Comparison of ENCODE assay signal across 8 cellular contexts in genomic region chr1:167219194-167219593, GRCh38. TPM values are rescaled to one million over a fixed set of nuclear protein-coding genes. Genes with fewer than 3 reads are reported as not detected.
DNase-seq lines count a peak whose midpoint lies in the region; ATAC-seq and TF ChIP-seq lines count a peak whose summit lies in the region.

No MANE protein-coding gene starts in this region.

- peaks cover 17% of the 10 kb centered on the region for H3K4me1 ChIP-seq in A673 (ENCODE audit: insufficient read depth, low read length, poor library complexity, severe bottlenecking)
- peaks cover 12% of the 10 kb centered on the region for H3K4me1 ChIP-seq in adipocyte (ENCODE audit: control insufficient read depth, insufficient read depth, low read length)
- peaks cover 2% of the 10 kb centered on the region for H3K4me1 ChIP-seq in mesendoderm (ENCODE audit: control insufficient read depth, low read depth, low read length)

- no TSS peak for BruUV-seq in A673 (replicated peaks; lab: Mats Ljungman, UMichigan)

- no peak for ATAC-seq in HG03521 (IDR thresholded peaks at IDR 0.05; ENCODE audit: unreplicated experiment)

- H3K4me2 ChIP-seq in mesendoderm (ENCODE audit: low read length), result no peak overlapping the region

- H3K23ac ChIP-seq in mesendoderm (ENCODE audit: low read length), result no peak overlapping the region

- peak overlapping the region; percentile 79 for H2BK15ac ChIP-seq in mesendoderm (replicated peaks; ENCODE audit: low read depth)

- H3K9me3 ChIP-seq in A673 (ENCODE audit: low read depth, low read length, poor library complexity, severe bottlenecking) (no peaks in the 10 kb centered on the region), adipocyte (ENCODE audit: control insufficient read depth, low read length) (no peaks in the 10 kb centered on the region)

- H4K8ac ChIP-seq in mesendoderm (ENCODE audit: low read depth, low read length), result no peak overlapping the region

- no peak overlapping the region for H2AK5ac ChIP-seq in mesendoderm (ENCODE audit: low read length)

- H3K36me3 ChIP-seq in A673 (ENCODE audit: insufficient read depth, low read length, poor library complexity, severe bottlenecking) (no peaks in the 10 kb centered on the region), adipocyte (ENCODE audit: control insufficient read depth, insufficient read depth, low read length, severe bottlenecking) (no peaks in the 10 kb centered on the region), mesendoderm (ENCODE audit: control insufficient read depth, insufficient read depth, low read length) (no peaks in the 10 kb centered on the region)

- no CpG with 5 or more reads among the region's 5 CpGs for WGBS in mesendoderm (ENCODE audit: extremely low coverage, insufficient coverage, low lambda C conversion rate)

- H4K5ac ChIP-seq in mesendoderm (ENCODE audit: low read length), result no peak overlapping the region

- H3K4me3 ChIP-seq in A673 (ENCODE audit: low read depth, low read length, poor library complexity, severe bottlenecking), result peak overlapping the region; percentile 81
- H3K4me3 ChIP-seq in HFF-Myc (replicated peaks; ENCODE audit: low read depth, low read length), result peak overlapping the region; percentile 89
- peak overlapping the region; percentile 100 for H3K4me3 ChIP-seq in adipocyte (ENCODE audit: low read length)
- H3K4me3 ChIP-seq in mesendoderm (ENCODE audit: low read length), result no peak overlapping the region

- peaks cover 24% of the 10 kb centered on the region for H3K79me2 ChIP-seq in mesendoderm (ENCODE audit: control insufficient read depth, insufficient read depth, low read length)

- no peak overlapping the region for H2BK5ac ChIP-seq in mesendoderm (ENCODE audit: low read length)

- no peak for DNase-seq in A673 (ENCODE audit: low spot score)
- no peak for DNase-seq in HFF-Myc (ENCODE audit: extremely low read depth, low read depth)
- DNase-seq in adipocyte (ENCODE audit: low read depth), result no peak
- DNase-seq in mesendoderm, result no peak
- DNase-seq in hippocampal formation (lab: John Stamatoyannopoulos, UW), result no peak
- no peak for DNase-seq in stimulated activated CD4-positive, alpha-beta T cell treated with anti-CD3 and anti-CD28 coated beads, Interleukin-2, amount 100 ng/mL, for 48 hours
- DNase-seq in CD1c-positive myeloid dendritic cell (ENCODE audit: extremely low spot score), result no peak

- H3K18ac ChIP-seq in mesendoderm (ENCODE audit: low read length), result no peak overlapping the region

- intact Hi-C loops in A673 (cut with micrococcal nuclease; ENCODE audit: unreplicated experiment), result no loop called here

- no peaks in the 10 kb centered on the region for H3K79me1 ChIP-seq in mesendoderm (ENCODE audit: low read length)

- no peaks in the 10 kb centered on the region for H3K27me3 ChIP-seq in A673 (replicated peaks; ENCODE audit: insufficient read depth, low read depth, low read length, poor library complexity)
- no peaks in the 10 kb centered on the region for H3K27me3 ChIP-seq in adipocyte (replicated peaks; ENCODE audit: control insufficient read depth, insufficient read depth, low read length)
- H3K27me3 ChIP-seq in mesendoderm (ENCODE audit: insufficient read depth, low read length, poor library complexity), result no peaks in the 10 kb centered on the region

- TF ChIP-seq CTCF in A673 (conservative IDR thresholded peaks at IDR 0.05; ENCODE audit: low read depth, low read length), result no peak
- TF ChIP-seq CTCF in HFF-Myc (IDR thresholded peaks at IDR 0.05; ENCODE audit: low read depth, low read length, missing control alignments), result no peak

- POLR2A ChIA-PET in A673 (lab: Charles Lee; ENCODE audit: low non-redundant PET), result interaction anchor here (0.6 kb wide), 3 partner anchors 25 to 54 kb away, joined by 3 to 5 read pairs (median 3); no protein-coding TSS in a partner anchor

- no peak overlapping the region for H3K4ac ChIP-seq in mesendoderm (ENCODE audit: low read depth, low read length)

- peak overlapping the region; percentile 65 for H3K56ac ChIP-seq in mesendoderm (ENCODE audit: low read length)

- H3K27ac ChIP-seq in A673 (ENCODE audit: low read depth, low read length, poor library complexity, severe bottlenecking), result peak overlapping the region; percentile 97
- no peak overlapping the region for H3K27ac ChIP-seq in mesendoderm (ENCODE audit: low read depth, low read length)

- CTCF ChIA-PET in A673 (lab: Charles Lee), result interaction anchor here (1.3 to 1.6 kb wide), 2 partner anchors 11 to 152 kb away, joined by 7 to 17 read pairs; no protein-coding TSS in a partner anchor

- H3K9ac ChIP-seq in adipocyte (ENCODE audit: low read length) (peak overlapping the region; percentile 91), mesendoderm (ENCODE audit: low read length) (peak overlapping the region; percentile 44)

- no peak overlapping the region for H2BK120ac ChIP-seq in mesendoderm (ENCODE audit: low read depth, low read length)

RNA-seq across cellular contexts. Expression of gene POU2F1, which starts 1.5 kb away (rescaled TPM):
- total RNA-seq in A673 (2021), result 25.0 and 28.3 TPM in 2 replicates
- polyA plus RNA-seq in mesendoderm (2013, experiment 1 of 2), result 22.0 TPM
- 19.4 TPM for polyA plus RNA-seq in mesendoderm (2013, experiment 2 of 2)
